29 cellular contexts compared by ENCODE assay signal in the genomic region with DNA sequence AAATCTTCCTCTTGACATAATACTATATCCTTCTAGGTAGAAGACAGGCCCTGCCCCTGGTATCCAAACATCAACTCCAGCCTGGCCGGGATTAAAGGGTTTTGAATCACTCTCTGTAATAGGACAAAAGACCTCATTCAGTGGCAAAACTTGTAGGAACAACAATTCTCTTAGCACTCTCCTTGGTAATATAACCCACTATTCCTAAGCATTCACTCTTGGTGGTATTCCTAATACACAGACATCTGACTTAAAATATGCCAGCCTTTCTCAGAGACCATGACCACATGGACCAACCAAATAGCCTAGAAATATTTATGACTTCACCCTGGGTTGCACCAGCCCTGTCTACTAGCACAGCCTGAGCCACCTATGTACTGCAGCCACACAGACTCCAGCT.
"Had no signal": no experiment of that assay in that cellular context is flagged by ENCODE, and none has a peak within 500 bp of the region (broad histone marks: within the 10 kb centered on the region; RNA-seq: fewer than 3 reads in every experiment).

No MANE protein-coding gene starts in this region.

- H3K4me1 ChIP-seq: adrenal gland, body of pancreas, esophagus squamous epithelium, heart right ventricle, left lung, lower lobe of right lung, prostate gland, suprapubic skin, tibial artery had no signal

- H3K36me3 ChIP-seq: adrenal gland, esophagus squamous epithelium, heart right ventricle, left lung, lower lobe of right lung, prostate gland, suprapubic skin, tibial artery, upper lobe of right lung had no signal

- DNase-seq: activated CD4-positive, alpha-beta T cell treated with anti-CD3 and anti-CD28 coated beads for 48 hours; activated CD4-positive, alpha-beta T cell treated with anti-CD3 and anti-CD28 coated beads, Interleukin-2, amount 50 U/mL, for 48 hours; activated CD8-positive, alpha-beta memory T cell treated with anti-CD3 and anti-CD28 coated beads, Interleukin-2, amount 50 U/mL, for 4 hours; activated effector memory CD4-positive, alpha-beta T cell treated with anti-CD3 and anti-CD28 coated beads, Interleukin-2, amount 50 U/mL, for 16 hours; activated naive CD4-positive, alpha-beta T cell treated with anti-CD3 and anti-CD28 coated beads for 36 hours; activated naive CD8-positive, alpha-beta T cell treated with anti-CD3 and anti-CD28 coated beads for 36 hours; activated T-cell treated with anti-CD3 and anti-CD28 coated beads, Interleukin-2, amount 50 U/mL, for 1 hour; adrenal gland; aorta; body of pancreas; esophagus squamous epithelium; foreskin melanocyte; heart right ventricle; kidney glomerular epithelial cell; left lung; lower lobe of right lung; mesendoderm; mucosa of descending colon; retina; stimulated activated naive CD4-positive, alpha-beta T cell; T-helper 1 cell; tibial artery; upper lobe of right lung had no signal

- H3K9me3 ChIP-seq: adrenal gland, body of pancreas, esophagus squamous epithelium, heart right ventricle, left lung, lower lobe of right lung, mucosa of descending colon, prostate gland, suprapubic skin, tibial artery, upper lobe of right lung had no signal

- H3K27me3 ChIP-seq: adrenal gland, body of pancreas, esophagus squamous epithelium, heart right ventricle, left lung, suprapubic skin, tibial artery, upper lobe of right lung had no signal

- ATAC-seq: activated CD4-positive, CD25-positive, alpha-beta regulatory T cell treated with anti-CD3 and anti-CD28 coated beads, Interleukin-2, amount 50 U/mL, for 24 hours; body of pancreas; heart right ventricle; left lung; mucosa of descending colon; natural killer cell treated with Interleukin-12 subunit alpha and Interleukin-12 subunit beta and Interleukin-15 and Interleukin-18, amount 100 ng/mL, for 72 hours; sciatic nerve; upper lobe of right lung had no signal

- H3K27ac ChIP-seq: adrenal gland, body of pancreas, esophagus squamous epithelium, heart right ventricle, left lung, lower lobe of right lung, prostate gland, suprapubic skin, tibial artery, upper lobe of right lung, VCaP had no signal

- H3K4me3 ChIP-seq: adrenal gland, body of pancreas, esophagus squamous epithelium, heart right ventricle, left lung, lower lobe of right lung, mucosa of descending colon, prostate gland, suprapubic skin, tibial artery, upper lobe of right lung had no signal
